Comparison of ENCODE assay signal across 1 cellular context in genomic region chr7:134365341-134366054, GRCh38.
TF ChIP-seq lines count a peak whose summit lies in the region.

No MANE protein-coding gene starts in this region.

TF ChIP-seq in A549, 52 proteins besides CTCF, POLR2A, EP300 and RAD21 (continued from another document):
- TF ChIP-seq HES2 (IDR thresholded peaks at IDR 0.05) (peak; percentile 79), E2F6 (IDR thresholded peaks at IDR 0.05; ENCODE audit: borderline replicate concordance, low read depth) (peak; percentile 38; the same call in 1 of the 2 replicates), JUN (IDR thresholded peaks at IDR 0.05) (peak; percentile 89; a peak in 4 of 5 replicates), FOSB (CRISPR knock-in tag; IDR thresholded peaks at IDR 0.05) (no peak), NFE2L2 (conservative IDR thresholded peaks at IDR 0.05; ENCODE audit: low read length) (peak; percentile 74), CBX8 (IDR thresholded peaks at IDR 0.05) (no peak), BCL3 (IDR thresholded peaks at IDR 0.05) (peak; percentile 93; the same call in 2 of the 3 replicates), PBX3 (IDR thresholded peaks at IDR 0.05) (no peak), ATOH8 (CRISPR knock-in tag; IDR thresholded peaks at IDR 0.05; ENCODE audit: low read depth) (peak; percentile 70; the same call in 1 of the 2 replicates), CEBPB (IDR thresholded peaks at IDR 0.05) (peak; percentile 92 to 97), MYC (IDR thresholded peaks at IDR 0.05; ENCODE audit: borderline replicate concordance, low read length) (no peak), POLR2AphosphoS2 (conservative IDR thresholded peaks at IDR 0.05; ENCODE audit: low read length) (no peak), ZC3H11A (IDR thresholded peaks at IDR 0.05) (no peak), GATA3 (IDR thresholded peaks at IDR 0.05; ENCODE audit: borderline replicate concordance) (peak; percentile 77; the same call in 1 of the 2 replicates), NR3C1 (IDR thresholded peaks at IDR 0.05) (no peak)
